ENCODE assay signal across 17 cellular contexts in the genomic region with DNA sequence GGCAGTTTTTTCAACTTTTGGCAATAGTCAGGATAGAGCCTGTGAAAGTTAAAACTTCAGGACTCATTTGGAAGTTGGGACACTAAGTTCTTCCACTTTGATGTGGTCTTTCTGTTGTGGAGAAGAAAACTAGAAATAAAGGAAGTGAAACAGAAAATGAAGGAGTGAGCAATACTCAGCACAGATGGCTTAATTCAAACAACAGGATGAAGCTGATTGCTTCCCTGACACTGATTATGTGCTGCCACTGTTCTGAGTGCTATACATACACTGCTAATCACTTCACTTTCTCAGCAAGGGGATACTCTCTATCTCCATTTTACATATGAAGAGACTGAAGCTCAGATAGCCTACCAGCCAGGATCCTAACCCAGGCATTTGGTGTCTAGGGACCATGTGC.
DNase-seq lines count a peak whose midpoint lies in the region; ATAC-seq and TF ChIP-seq lines count a peak whose summit lies in the region.
"Had no signal": no experiment of that assay in that cellular context is flagged by ENCODE, and none has a peak within 500 bp of the region (broad histone marks: within the 10 kb centered on the region; RNA-seq: fewer than 3 reads in every experiment).

No MANE protein-coding gene starts in this region.

- H3K9me3 Mint-ChIP-seq in mesothelial cell of epicardium, result no peaks in the 10 kb centered on the region
- H3K9me3 Mint-ChIP-seq: activated CD4-positive, alpha-beta memory T cell treated with anti-CD3 and anti-CD28 coated beads for 36 hours had no signal

- no peak overlapping the region for H4K8ac ChIP-seq in mesendoderm (ENCODE audit: low read depth, low read length)

- H2BK5ac ChIP-seq in mesendoderm (ENCODE audit: low read length), result no peak overlapping the region

- H3K4me1 Mint-ChIP-seq in mesothelial cell of epicardium, result no peaks in the 10 kb centered on the region

- no peaks in the 10 kb centered on the region for H4K20me1 ChIP-seq in MM.1S (ENCODE audit: insufficient read depth, low read length)

- no peaks in the 10 kb centered on the region for H3K36me3 ChIP-seq in MM.1S (replicated peaks; ENCODE audit: insufficient read depth, low read length)
- no peaks in the 10 kb centered on the region for H3K36me3 ChIP-seq in mesendoderm (ENCODE audit: control insufficient read depth, insufficient read depth, low read length)
- H3K36me3 ChIP-seq: ovary, tibial nerve had no signal

- H3K27ac Mint-ChIP-seq in mesothelial cell of epicardium, result no peak overlapping the region
- H3K27ac Mint-ChIP-seq: activated CD4-positive, alpha-beta memory T cell treated with anti-CD3 and anti-CD28 coated beads for 36 hours had no signal

- H3K4me3 ChIP-seq in MM.1S (ENCODE audit: low read length) (no peak overlapping the region), mesendoderm (ENCODE audit: low read length) (no peak overlapping the region)
- H3K4me3 ChIP-seq: ovary, tibial nerve had no signal

- no peaks in the 10 kb centered on the region for H3K9me2 ChIP-seq in MM.1S (replicated peaks; ENCODE audit: insufficient read depth, low read length)

- H3K9me3 ChIP-seq in MM.1S (replicated peaks; ENCODE audit: insufficient read depth, low read length), result no peaks in the 10 kb centered on the region
- H3K9me3 ChIP-seq: ovary, tibial nerve had no signal

- no peak overlapping the region for H3K23ac ChIP-seq in mesendoderm (ENCODE audit: low read length)

- DNase-seq in MM.1S (peak; percentile 7), mesendoderm (peak; percentile 27), NCI-H748 treated with DMSO at 0.1 percent for 48 hours (lab: John Stamatoyannopoulos, UW) (no peak), mesothelial cell of epicardium (ENCODE audit: low spot score in 2 of 2, unreplicated experiment in 2 of 2) (no peak)
- no peak for DNase-seq in activated CD8-positive, alpha-beta memory T cell treated with anti-CD3 and anti-CD28 coated beads for 24 hours
- DNase-seq: activated CD4-positive, alpha-beta memory T cell treated with anti-CD3 and anti-CD28 coated beads for 36 hours; Calu3; midbrain; NCI-H187 treated with DMSO at 0.1 percent for 48 hours; ovary; stimulated activated CD4-positive, alpha-beta T cell treated with anti-CD3 and anti-CD28 coated beads, Interleukin-12 subunit alpha, Interleukin-12 subunit beta, amount 100 ng/mL, for 4 hours; T-helper 1 cell had no signal

- no peak overlapping the region for H2AK5ac ChIP-seq in mesendoderm (ENCODE audit: low read length)

- H3K79me1 ChIP-seq in mesendoderm (ENCODE audit: low read length), result no peaks in the 10 kb centered on the region

- no peak overlapping the region for H3K56ac ChIP-seq in mesendoderm (ENCODE audit: low read length)

- H3K36me3 Mint-ChIP-seq in mesothelial cell of epicardium, result no peaks in the 10 kb centered on the region
- H3K36me3 Mint-ChIP-seq: activated CD4-positive, alpha-beta memory T cell treated with anti-CD3 and anti-CD28 coated beads for 36 hours had no signal

- H3K27me3 ChIP-seq in MM.1S (replicated peaks; ENCODE audit: insufficient read depth, low read length) (no peaks in the 10 kb centered on the region), mesendoderm (ENCODE audit: insufficient read depth, low read length, poor library complexity) (no peaks in the 10 kb centered on the region)
- H3K27me3 ChIP-seq: ovary, tibial nerve had no signal

- peaks cover 14% of the 10 kb centered on the region for H3K27me3 Mint-ChIP-seq in mesothelial cell of epicardium (ENCODE audit: low read depth)

- H3K9ac ChIP-seq in MM.1S (ENCODE audit: low read length), result no peak overlapping the region
- H3K9ac ChIP-seq in mesendoderm (ENCODE audit: low read length), result no peak overlapping the region
- H3K9ac ChIP-seq: KMS-11 had no signal

- no peak overlapping the region for H3K4me2 ChIP-seq in MM.1S (ENCODE audit: low read depth, low read length)
- H3K4me2 ChIP-seq in mesendoderm (ENCODE audit: low read length), result no peak overlapping the region
- H3K4me2 ChIP-seq: KMS-11 had no signal

- H3K18ac ChIP-seq in mesendoderm (ENCODE audit: low read length), result no peak overlapping the region

- no peaks in the 10 kb centered on the region; the same call in 1 of the 2 replicates for H3F3A ChIP-seq in MM.1S (ENCODE audit: insufficient read depth, low read length)

- no peak overlapping the region for H3K4me3 Mint-ChIP-seq in mesothelial cell of epicardium
- H3K4me3 Mint-ChIP-seq: activated CD4-positive, alpha-beta memory T cell treated with anti-CD3 and anti-CD28 coated beads for 36 hours had no signal

- H3K27ac ChIP-seq in MM.1S (ENCODE audit: low read length), result no peak overlapping the region
- H3K27ac ChIP-seq in mesendoderm (ENCODE audit: low read depth, low read length), result no peak overlapping the region
- H3K27ac ChIP-seq: KMS-11, ovary, tibial nerve had no signal

- H4K5ac ChIP-seq in mesendoderm (ENCODE audit: low read length), result no peak overlapping the region

- TF ChIP-seq CTCF in MM.1S (IDR thresholded peaks at IDR 0.05; ENCODE audit: low read length) (no peak), mesothelial cell of epicardium (IDR thresholded peaks at IDR 0.05; ENCODE audit: unreplicated experiment) (no peak)

- H3K79me2 ChIP-seq in MM.1S (ENCODE audit: low read length), result no peaks in the 10 kb centered on the region
- no peaks in the 10 kb centered on the region for H3K79me2 ChIP-seq in mesendoderm (ENCODE audit: control insufficient read depth, insufficient read depth, low read length)

- H2BK15ac ChIP-seq in mesendoderm (replicated peaks; ENCODE audit: low read depth), result no peak overlapping the region

- H2AFZ ChIP-seq in MM.1S (ENCODE audit: low read length), result no peak overlapping the region

- peaks cover 12% of the 10 kb centered on the region for H3K4me1 ChIP-seq in MM.1S (ENCODE audit: low read length)
- no peaks in the 10 kb centered on the region for H3K4me1 ChIP-seq in mesendoderm (ENCODE audit: control insufficient read depth, low read depth, low read length)
- H3K4me1 ChIP-seq: tibial nerve had no signal

- no peak overlapping the region for H3K4ac ChIP-seq in mesendoderm (ENCODE audit: low read depth, low read length)

- H2BK120ac ChIP-seq in mesendoderm (ENCODE audit: low read depth, low read length), result no peak overlapping the region

- ATAC-seq in GM18858 (IDR thresholded peaks at IDR 0.05; ENCODE audit: unreplicated experiment), result peak; percentile 63
- ATAC-seq in GM21526 (IDR thresholded peaks at IDR 0.05; ENCODE audit: low FRiP score, unreplicated experiment), result peak; percentile 50
- ATAC-seq in esophagus mucosa, result no peak

Comparison
In these comparisons a context has a peak if more than half of its experiments do, and no peak if none do; other contexts are left out.
1. DNase-seq: peak in MM.1S (single experiment) and mesendoderm (single experiment); none in activated CD8-positive, alpha-beta memory T cell treated with anti-CD3 and anti-CD28 coated beads for 24 hours (single experiment), NCI-H748 treated with DMSO at 0.1 percent for 48 hours (single experiment) and mesothelial cell of epicardium (0 of 2).